ENCODE assay signal across 21 cellular contexts in genomic region chr19:34380639-34381241, GRCh38. TPM values are rescaled to one million over a fixed set of nuclear protein-coding genes. Genes with fewer than 3 reads are reported as not detected.
DNase-seq lines count a peak whose midpoint lies in the region; ATAC-seq, FAIRE-seq and TF ChIP-seq lines count a peak whose summit lies in the region.
"Had no signal": no experiment of that assay in that cellular context is flagged by ENCODE, and none has a peak within 500 bp of the region (broad histone marks: within the 10 kb centered on the region; RNA-seq: fewer than 3 reads in every experiment).

No MANE protein-coding gene starts in this region.

- H3K27ac ChIP-seq in HepG2 (ENCODE audit: extremely low read length, insufficient read depth, low read length) (no peak overlapping the region), right lobe of liver (no peak overlapping the region), caudate nucleus (ENCODE audit: low read depth, low read length) (peak overlapping the region; percentile 39), psoas muscle (peak overlapping the region; percentile 61), transverse colon (no peak overlapping the region)
- H3K27ac ChIP-seq: 22Rv1, BLaER1, C4-2B had no signal

- peaks cover under 1% of the 10 kb centered on the region for H3K79me2 ChIP-seq in HepG2 (ENCODE audit: insufficient read depth, low read length)

- H3K36me3 ChIP-seq in HepG2 (replicated peaks in 1 of 2; ENCODE audit: control insufficient read depth in 1 of 2, insufficient read depth in 2 of 2, low read length in 2 of 2) (peaks cover 64 to 89% of the 10 kb centered on the region in 2 experiments), right lobe of liver (peaks cover 18 to 95% (median 55%) of the 10 kb centered on the region in 4 donors), psoas muscle (ENCODE audit: insufficient read depth in 1 of 2, low read depth in 1 of 2) (peaks cover 29 to 98% of the 10 kb centered on the region in 2 donors), transverse colon (peaks cover 0 to 60% (median 23%) of the 10 kb centered on the region in 4 donors)

- no peak overlapping the region for H2AFZ ChIP-seq in HepG2 (ENCODE audit: low read length)
- H2AFZ ChIP-seq: GM23338 had no signal

- intact Hi-C loops in HepG2 (cut with micrococcal nuclease; ENCODE audit: unreplicated experiment) (no loop called here), right lobe of liver (cut with DNase I) (no loop called here), psoas muscle (cut with DNase I) (no loop called here), transverse colon (cut with DNase I; ENCODE audit: low total_unique reads) (no loop called here)

- no peak overlapping the region for H3K9ac ChIP-seq in HepG2 (ENCODE audit: insufficient read depth, low read depth, low read length)
- H3K9ac ChIP-seq: BLaER1 had no signal

- ATAC-seq in HepG2, result no peak
- no peak for ATAC-seq in right lobe of liver
- peak in 1 of 4 donors; percentile 4 for ATAC-seq in psoas muscle
- ATAC-seq in GM18511 (IDR thresholded peaks at IDR 0.05; ENCODE audit: unreplicated experiment), result no peak
- ATAC-seq in HG02852 (IDR thresholded peaks at IDR 0.05; ENCODE audit: unreplicated experiment), result no peak
- ATAC-seq: CD8-positive, alpha-beta T cell; GM12878; GM23338 had no signal

- no peak for DNase-seq in HepG2 (ENCODE audit: low spot score)
- DNase-seq in right lobe of liver, result no peak
- DNase-seq in caudate nucleus (lab: John Stamatoyannopoulos, UW), result peak in 2 of 61 donors; percentile 9 to 18
- no peak for DNase-seq in psoas muscle
- no peak for DNase-seq in NCI-H2196 treated with DMSO at 0.1 percent for 48 hours (lab: John Stamatoyannopoulos, UW; ENCODE audit: unreplicated experiment)
- no peak for DNase-seq in transverse colon
- DNase-seq: Caco-2; CD4-positive, CD25-positive, alpha-beta regulatory T cell; CD8-positive, alpha-beta T cell; DMS153; EL; GDM1; H9 had no signal

- H3K4me2 ChIP-seq in HepG2 (ENCODE audit: low read depth, low read length), result no peak overlapping the region
- H3K4me2 ChIP-seq: BLaER1, GM23338 had no signal

- WGBS in HepG2 (ENCODE audit: low lambda C conversion rate), result 100% methylated on average over 2 of the region's 5 CpGs
- WGBS in right lobe of liver (ENCODE audit: insufficient coverage, low coverage, low lambda C conversion rate, missing lambda C conversion rate), result 100% methylated on average over 1 of the region's 5 CpGs
- 70 to 91% (median 76%) methylated on average over 5 of the region's 5 CpGs for WGBS in psoas muscle, 3 donors
- WGBS in transverse colon (ENCODE audit: low coverage in 1 of 2), 2 donors, result 96% methylated on average over 5 of the region's 5 CpGs; no CpG with 5 or more reads in 1 of the 2 donors

- TF ChIP-seq POLR2A in HepG2 (IDR thresholded peaks at IDR 0.05; ENCODE audit: insufficient read depth in 1 of 2, low read depth in 2 of 2, low read length in 2 of 2) (no peak), right lobe of liver (IDR thresholded peaks at IDR 0.05) (no peak), transverse colon (IDR thresholded peaks at IDR 0.05) (no peak)

- in situ Hi-C loops in HepG2 (cut with HindIII; ENCODE audit: extremely low pct_ligation_motif_present, low pct_unique_long_range_greater_than_20kb), result no loop called here
- in situ Hi-C loops in transverse colon (cut with MboI; ENCODE audit: low pct_ligation_motif_present in 1 of 4, low pct_unique_long_range_greater_than_20kb in 1 of 4, low sequenced_read_pairs in 3 of 4), result no loop called here

- TF ChIP-seq EP300 in HepG2 (IDR thresholded peaks at IDR 0.05; ENCODE audit: low read depth in 2 of 2, low read length in 2 of 2) (no peak), HepG2 (CRISPR knock-in tag; IDR thresholded peaks at IDR 0.05; ENCODE audit: borderline replicate concordance) (no peak), transverse colon (IDR thresholded peaks at IDR 0.05; ENCODE audit: low read depth) (no peak)

- BruUV-seq in HepG2 (replicated peaks; lab: Mats Ljungman, UMichigan), result no TSS peak

- H3K4me1 ChIP-seq in HepG2 (ENCODE audit: insufficient read depth, low read length) (peaks cover 4% of the 10 kb centered on the region; the same call in 1 of the 2 replicates), right lobe of liver (no peaks in the 10 kb centered on the region), psoas muscle (peaks cover 16% of the 10 kb centered on the region), transverse colon (no peaks in the 10 kb centered on the region)
- H3K4me1 ChIP-seq: BLaER1, Caco-2 had no signal

- FAIRE-seq in HepG2 (lab: Jason Lieb, UNC), result no peak
- FAIRE-seq: A204.1, GM12878 had no signal

- TF ChIP-seq CTCF in HepG2 (CRISPR knock-in tag; IDR thresholded peaks at IDR 0.05) (no peak), right lobe of liver (IDR thresholded peaks at IDR 0.05) (no peak), psoas muscle (IDR thresholded peaks at IDR 0.05) (no peak), transverse colon (IDR thresholded peaks at IDR 0.05) (no peak)

- H3K9me3 ChIP-seq in HepG2 (ENCODE audit: low read length) (no peaks in the 10 kb centered on the region), right lobe of liver (no peaks in the 10 kb centered on the region), psoas muscle (no peaks in the 10 kb centered on the region), transverse colon (no peaks in the 10 kb centered on the region)
- H3K9me3 ChIP-seq: BLaER1, Caco-2 had no signal

- no peak overlapping the region for H3K4me3 ChIP-seq in HepG2 (replicated peaks in 1 of 3; ENCODE audit: insufficient read depth in 1 of 3, low read depth in 2 of 3, low read length in 3 of 3)
- no peak overlapping the region for H3K4me3 ChIP-seq in right lobe of liver
- H3K4me3 ChIP-seq in psoas muscle, result no peak overlapping the region
- H3K4me3 ChIP-seq in transverse colon, result no peak overlapping the region
- H3K4me3 ChIP-seq: BLaER1, GM12878, GM23338 had no signal

- 0 out of 2 replicates have a peak, but pooled peaks cover 5% of the 10 kb centered on the region for H4K20me1 ChIP-seq in HepG2 (ENCODE audit: insufficient read depth, low read length)

- CTCF ChIA-PET in HepG2 (lab: Yijun Ruan, JAX; ENCODE audit: low intra/inter-chr PET ratio, low total read pairs), result no interaction called here

- H3K27me3 ChIP-seq in HepG2 (ENCODE audit: control insufficient read depth in 1 of 2, insufficient read depth in 2 of 2, low read length in 2 of 2) (no peaks in the 10 kb centered on the region), right lobe of liver (no peaks in the 10 kb centered on the region), psoas muscle (ENCODE audit: insufficient read depth in 3 of 3, low read length in 2 of 3) (no peaks in the 10 kb centered on the region), transverse colon (no peaks in the 10 kb centered on the region)
- H3K27me3 ChIP-seq: BLaER1 had no signal

- TF ChIP-seq RAD21 in HepG2 (CRISPR knock-in tag; IDR thresholded peaks at IDR 0.05), result no peak

- POLR2A ChIA-PET in HepG2 (lab: Yijun Ruan, JAX), result interaction anchor here (1.2 kb wide), 1 partner anchor 16 kb away, joined by 4 read pairs; the partner anchor contains the start of gene GPI

RNA-seq across cellular contexts. Expression of gene GPI, which starts 15.7 kb away (rescaled TPM):
- total RNA-seq in HepG2 (2016; rRNA removed; fragmentation: Illumina TruSeq; extraction: Trizol) (167 and 207 TPM in 2 replicates), right lobe of liver (100 to 1,000 TPM; 163 to 364 (median 256) TPM), psoas muscle (100 to 1,000 TPM; 170 to 259 (median 255) TPM), transverse colon (100 to 1,000 TPM; 112 to 531 (median 220) TPM)
- total RNA-seq in HepG2 (2016; cell fraction: cytosol; rRNA removed; fragmentation: Illumina TruSeq; extraction: Trizol; ENCODE audit: low read depth), result 57.7 and 63.3 TPM in 2 replicates
- total RNA-seq in HepG2 (2016; cell fraction: insoluble cytoplasmic fraction; rRNA removed; fragmentation: Illumina TruSeq; extraction: Trizol), result 170 and 179 TPM in 2 replicates
- total RNA-seq in HepG2 (2016; cell fraction: membrane; rRNA removed; fragmentation: Illumina TruSeq; extraction: Trizol), result 117 and 119 TPM in 2 replicates
- total RNA-seq in HepG2 (2016; cell fraction: nucleus; rRNA removed; fragmentation: Illumina TruSeq; extraction: Trizol), result 102 and 114 TPM in 2 replicates
- polyA plus RNA-seq in HepG2 (2011; rRNA removed) (115 and 147 TPM in 2 replicates), psoas muscle (100 to 1,000 TPM; 111 to 166 (median 125) TPM)
- 137 and 170 TPM in 2 replicates for polyA plus RNA-seq in HepG2 (2011; cell fraction: cytosol; rRNA removed)
- 307 and 407 TPM in 2 replicates for polyA plus RNA-seq in HepG2 (2011; cell fraction: nucleus; rRNA removed)
- polyA plus RNA-seq in HepG2 (2012), result 311 and 360 TPM in 2 replicates
- 97.4 and 105 TPM in 2 replicates for polyA plus RNA-seq in HepG2 (2016; cell fraction: cytosol; fragmentation: Illumina TruSeq; extraction: Trizol; ENCODE audit: low read depth)
- polyA plus RNA-seq in HepG2 (2016; cell fraction: insoluble cytoplasmic fraction; fragmentation: Illumina TruSeq; extraction: Trizol; ENCODE audit: low read depth), result 183 and 254 TPM in 2 replicates
- 113 and 126 TPM in 2 replicates for polyA plus RNA-seq in HepG2 (2016; cell fraction: membrane; fragmentation: Illumina TruSeq; extraction: Trizol; ENCODE audit: low read depth)
- polyA plus RNA-seq in HepG2 (2016; cell fraction: nucleus; fragmentation: Illumina TruSeq; extraction: Trizol; ENCODE audit: insufficient read depth, low read depth), result 173 and 188 TPM in 2 replicates
- polyA minus RNA-seq in HepG2 (2011; rRNA and poly(A)+ RNA removed; ENCODE audit: low replicate concordance), result 301 and 307 TPM in 2 replicates
- polyA minus RNA-seq in HepG2 (2011; cell fraction: cytosol; rRNA and poly(A)+ RNA removed), result 278 and 286 TPM in 2 replicates
- 125 and 126 TPM in 2 replicates for polyA minus RNA-seq in HepG2 (2011; cell fraction: nucleus; rRNA and poly(A)+ RNA removed)

RNA-seq across cellular contexts. Expression of gene PDCD2L, which starts 23.5 kb away (rescaled TPM):
- total RNA-seq in HepG2 (2016; rRNA removed; fragmentation: Illumina TruSeq; extraction: Trizol) (35.2 and 40.5 TPM in 2 replicates), right lobe of liver (10 to 100 TPM in 2 of 6 experiments, 1 to 10 TPM in 4; 3.0 to 13.4 (median 4.5) TPM), psoas muscle (10 to 100 TPM; 12.3 to 21.3 (median 18.6) TPM), transverse colon (10 to 100 TPM in 1 of 4 donors, 1 to 10 TPM in 2, not detected in 1; 5.6 to 10.6 (median 7.2) TPM)
- 11.6 and 14.8 TPM in 2 replicates for total RNA-seq in HepG2 (2016; cell fraction: cytosol; rRNA removed; fragmentation: Illumina TruSeq; extraction: Trizol; ENCODE audit: low read depth)
- total RNA-seq in HepG2 (2016; cell fraction: insoluble cytoplasmic fraction; rRNA removed; fragmentation: Illumina TruSeq; extraction: Trizol), result 33.1 and 33.4 TPM in 2 replicates
- 13.3 and 18.3 TPM in 2 replicates for total RNA-seq in HepG2 (2016; cell fraction: membrane; rRNA removed; fragmentation: Illumina TruSeq; extraction: Trizol)
- total RNA-seq in HepG2 (2016; cell fraction: nucleus; rRNA removed; fragmentation: Illumina TruSeq; extraction: Trizol), result 15.7 and 15.8 TPM in 2 replicates
- polyA plus RNA-seq in HepG2 (2011; rRNA removed) (24.5 and 29.3 TPM in 2 replicates), psoas muscle (10 to 100 TPM; 13.9 to 30.2 (median 21.9) TPM)
- polyA plus RNA-seq in HepG2 (2011; cell fraction: cytosol; rRNA removed), result 30.4 and 32.4 TPM in 2 replicates
- 11.2 and 15.1 TPM in 2 replicates for polyA plus RNA-seq in HepG2 (2011; cell fraction: nucleus; rRNA removed)
- 22.2 and 26.3 TPM in 2 replicates for polyA plus RNA-seq in HepG2 (2012)
- polyA plus RNA-seq in HepG2 (2016; cell fraction: cytosol; fragmentation: Illumina TruSeq; extraction: Trizol; ENCODE audit: low read depth), result 9.9 and 11.5 TPM in 2 replicates
- polyA plus RNA-seq in HepG2 (2016; cell fraction: insoluble cytoplasmic fraction; fragmentation: Illumina TruSeq; extraction: Trizol; ENCODE audit: low read depth), result 28.1 and 29.2 TPM in 2 replicates
- polyA plus RNA-seq in HepG2 (2016; cell fraction: membrane; fragmentation: Illumina TruSeq; extraction: Trizol; ENCODE audit: low read depth), result 11.1 and 13.6 TPM in 2 replicates
- 16.5 and 17.5 TPM in 2 replicates for polyA plus RNA-seq in HepG2 (2016; cell fraction: nucleus; fragmentation: Illumina TruSeq; extraction: Trizol; ENCODE audit: insufficient read depth, low read depth)
- polyA minus RNA-seq in HepG2 (2011; rRNA and poly(A)+ RNA removed; ENCODE audit: low replicate concordance), result 34.1 and 34.4 TPM in 2 replicates
- 6.5 and 7.9 TPM in 2 replicates for polyA minus RNA-seq in HepG2 (2011; cell fraction: cytosol; rRNA and poly(A)+ RNA removed)
- 11.6 and 12.1 TPM in 2 replicates for polyA minus RNA-seq in HepG2 (2011; cell fraction: nucleus; rRNA and poly(A)+ RNA removed)

RNA-seq across cellular contexts. Expression of gene UBA2, which starts 47.4 kb away (rescaled TPM):
- total RNA-seq in HepG2 (2016; rRNA removed; fragmentation: Illumina TruSeq; extraction: Trizol) (222 and 327 TPM in 2 replicates), right lobe of liver (10 to 100 TPM; 16.8 to 33.0 (median 25.2) TPM), psoas muscle (100 to 1,000 TPM in 2 of 4 donors, 10 to 100 TPM in 2; 78.1 to 126 (median 106) TPM), transverse colon (100 to 1,000 TPM in 2 of 4 donors, 10 to 100 TPM in 2; 40.6 to 228 (median 110) TPM)
- 111 and 132 TPM in 2 replicates for total RNA-seq in HepG2 (2016; cell fraction: cytosol; rRNA removed; fragmentation: Illumina TruSeq; extraction: Trizol; ENCODE audit: low read depth)
- total RNA-seq in HepG2 (2016; cell fraction: insoluble cytoplasmic fraction; rRNA removed; fragmentation: Illumina TruSeq; extraction: Trizol), result 217 and 335 TPM in 2 replicates
- total RNA-seq in HepG2 (2016; cell fraction: membrane; rRNA removed; fragmentation: Illumina TruSeq; extraction: Trizol), result 253 and 274 TPM in 2 replicates
- 84.0 and 88.3 TPM in 2 replicates for total RNA-seq in HepG2 (2016; cell fraction: nucleus; rRNA removed; fragmentation: Illumina TruSeq; extraction: Trizol)
- polyA plus RNA-seq in HepG2 (2011; rRNA removed) (117 and 172 TPM in 2 replicates), psoas muscle (10 to 100 TPM; 65.5 to 88.5 (median 70.6) TPM)
- 89.3 and 104 TPM in 2 replicates for polyA plus RNA-seq in HepG2 (2011; cell fraction: cytosol; rRNA removed)
- 43.7 and 47.8 TPM in 2 replicates for polyA plus RNA-seq in HepG2 (2011; cell fraction: nucleus; rRNA removed)
- 112 and 146 TPM in 2 replicates for polyA plus RNA-seq in HepG2 (2012)
- 64.4 and 67.9 TPM in 2 replicates for polyA plus RNA-seq in HepG2 (2016; cell fraction: cytosol; fragmentation: Illumina TruSeq; extraction: Trizol; ENCODE audit: low read depth)
- polyA plus RNA-seq in HepG2 (2016; cell fraction: insoluble cytoplasmic fraction; fragmentation: Illumina TruSeq; extraction: Trizol; ENCODE audit: low read depth), result 228 and 233 TPM in 2 replicates
- 113 and 131 TPM in 2 replicates for polyA plus RNA-seq in HepG2 (2016; cell fraction: membrane; fragmentation: Illumina TruSeq; extraction: Trizol; ENCODE audit: low read depth)
- polyA plus RNA-seq in HepG2 (2016; cell fraction: nucleus; fragmentation: Illumina TruSeq; extraction: Trizol; ENCODE audit: insufficient read depth, low read depth), result 93.7 and 95.4 TPM in 2 replicates
- 113 and 118 TPM in 2 replicates for polyA minus RNA-seq in HepG2 (2011; rRNA and poly(A)+ RNA removed; ENCODE audit: low replicate concordance)
- 132 and 194 TPM in 2 replicates for polyA minus RNA-seq in HepG2 (2011; cell fraction: cytosol; rRNA and poly(A)+ RNA removed)
- polyA minus RNA-seq in HepG2 (2011; cell fraction: nucleus; rRNA and poly(A)+ RNA removed), result 68.1 and 99.3 TPM in 2 replicates

Comparison
In these comparisons a context has a peak if more than half of its experiments do, and no peak if none do; other contexts are left out.
1. H3K27ac ChIP-seq: peak in caudate nucleus (single experiment) and psoas muscle (single experiment); none in HepG2 (single experiment), right lobe of liver (0 of 3) and transverse colon (0 of 4).